ENCODE assay signal across 1 cellular context in the genomic region with DNA sequence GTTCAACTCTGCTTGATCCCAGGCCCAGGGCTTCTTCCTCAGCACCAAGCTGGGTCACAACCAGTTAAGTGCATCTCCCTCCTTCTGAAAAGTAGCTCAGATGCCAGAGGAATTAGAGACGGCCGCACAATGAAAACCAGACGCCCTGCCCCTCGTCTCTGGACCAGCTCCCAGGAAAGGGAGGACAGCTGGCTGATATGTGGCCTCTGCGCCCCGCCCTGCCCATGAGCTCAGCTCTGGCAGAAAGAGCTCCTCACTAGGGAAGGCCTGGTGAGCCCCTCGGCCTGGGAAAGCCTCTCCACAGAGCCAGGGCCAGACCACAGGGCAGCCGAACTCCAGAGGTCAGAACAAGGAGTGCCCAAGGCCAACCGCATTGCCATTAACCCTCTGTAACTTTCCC.
TF ChIP-seq lines count a peak whose summit lies in the region.

No MANE protein-coding gene starts in this region.

TF ChIP-seq in GM23338, 12 proteins besides CTCF, POLR2A, EP300 and RAD21 (continued from another document):
- no peak for TF ChIP-seq ZNF462 (CRISPR knock-in tag; IDR thresholded peaks at IDR 0.05)
- no peak for TF ChIP-seq CREB1 (CRISPR knock-in tag; IDR thresholded peaks at IDR 0.05; ENCODE audit: low read depth)
TF ChIP-seq in GM23338: peak in this region for 0.
